In genomic region chr10:21677551-21677950, GRCh38 we compare ENCODE assay signal across 25 cellular contexts.
"Had no signal": no experiment of that assay in that cellular context is flagged by ENCODE, and none has a peak within 500 bp of the region (broad histone marks: within the 10 kb centered on the region; RNA-seq: fewer than 3 reads in every experiment).

No MANE protein-coding gene starts in this region.

- H3K4me3 ChIP-seq: colonic mucosa, esophagus squamous epithelium, gastrocnemius medialis, heart right ventricle, left lung, lower lobe of right lung, mucosa of descending colon had no signal

- FAIRE-seq: endometrium, islet of Langerhans, keratinocyte had no signal

- ATAC-seq: effector memory CD8-positive, alpha-beta T cell; esophagus mucosa; gastrocnemius medialis; heart right ventricle; left cardiac atrium; left lung; left ventricle myocardium superior; lower lobe of right lung; mucosa of descending colon had no signal

- H3K9me3 ChIP-seq: colonic mucosa, esophagus squamous epithelium, gastrocnemius medialis, heart right ventricle, left lung, lower lobe of right lung, mucosa of descending colon had no signal

- H3K4me1 ChIP-seq: colonic mucosa, left lung, lower lobe of right lung had no signal

- DNase-seq: colonic mucosa; cortex of kidney; effector CD8-positive, alpha-beta T cell; effector memory CD8-positive, alpha-beta T cell; endodermal cell; erythroblast; esophagus squamous epithelium; foreskin fibroblast; gastrocnemius medialis; glutamatergic neuron; head of caudate nucleus; heart right ventricle; hippocampal formation; left cardiac atrium; left lung; left ventricle myocardium superior; lower lobe of right lung; mesenchymal stem cell; mucosa of descending colon; naive B cell had no signal

- H3K36me3 ChIP-seq: colonic mucosa had no signal

- H3K27me3 ChIP-seq: colonic mucosa, esophagus squamous epithelium, gastrocnemius medialis, heart right ventricle, left lung had no signal

- H3K27ac ChIP-seq: colonic mucosa, epithelial cell of prostate, heart right ventricle, left lung, lower lobe of right lung had no signal
